18 cellular contexts compared by ENCODE assay signal in the genomic region with DNA sequence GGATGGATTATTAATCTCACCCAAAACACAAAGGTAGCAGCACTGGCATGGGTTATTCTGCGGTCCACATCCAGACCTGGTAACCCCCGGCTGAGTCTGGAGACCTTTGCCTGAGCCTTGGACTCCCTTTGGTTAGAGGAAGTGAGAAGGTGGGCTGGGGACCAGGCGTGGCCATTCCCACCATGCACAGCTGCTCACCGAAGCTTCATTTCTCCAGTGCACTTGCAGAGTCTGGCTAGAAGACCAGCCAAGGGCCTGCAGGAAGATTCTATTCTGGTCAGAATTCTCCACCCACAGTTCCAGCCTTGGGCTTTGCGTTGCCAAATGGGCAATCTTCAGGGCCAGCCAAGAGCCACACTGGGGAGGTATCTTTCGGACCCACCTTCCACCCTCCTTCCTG.
A peak's percentile ranks its signal among the peaks of the same experiment; 100 is the strongest.
DNase-seq lines count a peak whose midpoint lies in the region; ATAC-seq, FAIRE-seq and TF ChIP-seq lines count a peak whose summit lies in the region.
"Had no signal": no experiment of that assay in that cellular context is flagged by ENCODE, and none has a peak within 500 bp of the region (broad histone marks: within the 10 kb centered on the region; RNA-seq: fewer than 3 reads in every experiment).

No MANE protein-coding gene starts in this region.

- H3K27ac Mint-ChIP-seq in activated T-cell treated with anti-CD3 and anti-CD28 coated beads, Interleukin-2, amount 50 U/mL, for 72 hours: no peak overlapping the region
- peak overlapping the region; percentile 77 for H3K27ac Mint-ChIP-seq in dendritic cell treated with granulocyte-macrophage colony-stimulating factor and Interleukin-4, amounts not matched to agents 40 ng/mL and 50 ng/mL, for 4 days
- no peak overlapping the region for H3K27ac Mint-ChIP-seq in stimulated activated naive CD8-positive, alpha-beta T cell treated with anti-CD3 and anti-CD28 coated beads, Interleukin-15, amount 100 ng/mL, for 72 hours
- H3K27ac Mint-ChIP-seq in H9: no peak overlapping the region
- H3K27ac Mint-ChIP-seq: brain had no signal

- H3K36me3 ChIP-seq in HUES6 (ENCODE audit: control insufficient read depth, insufficient read depth, low read length) (no peaks in the 10 kb centered on the region; the same call in 1 of the 2 replicates), HepG2 (replicated peaks in 1 of 2; ENCODE audit: control insufficient read depth in 1 of 2, insufficient read depth in 2 of 2, low read length in 2 of 2) (peaks cover 5 to 19% of the 10 kb centered on the region in 2 experiments; a peak in 4 of 5 replicates)
- H3K36me3 ChIP-seq: SJCRH30 had no signal

- TF ChIP-seq EP300 in HepG2 (IDR thresholded peaks at IDR 0.05; ENCODE audit: low read depth in 2 of 2, low read length in 2 of 2) (no peak), HepG2 (CRISPR knock-in tag; IDR thresholded peaks at IDR 0.05; ENCODE audit: borderline replicate concordance) (no peak)

- H3K18ac ChIP-seq in H9 (ENCODE audit: insufficient read length, low read depth, low read length): no peak overlapping the region

- H3K56ac ChIP-seq in H9 (ENCODE audit: insufficient read length, low read depth, low read length): no peak overlapping the region

- H3K27ac ChIP-seq in HUES6 (ENCODE audit: low read depth, low read length): no peak overlapping the region
- H3K27ac ChIP-seq in H9 (ENCODE audit: insufficient read length, low read depth, low read length): no peak overlapping the region
- H3K27ac ChIP-seq in HepG2 (ENCODE audit: extremely low read length, insufficient read depth, low read length): no peak overlapping the region
- H3K27ac ChIP-seq: SJCRH30 had no signal

- ATAC-seq in activated T-cell treated with anti-CD3 and anti-CD28 coated beads, Interleukin-2, amount 50 U/mL, for 72 hours (replicated peaks in 1 of 2): no peak
- no peak for ATAC-seq in stimulated activated naive CD8-positive, alpha-beta T cell treated with anti-CD3 and anti-CD28 coated beads, Interleukin-15, amount 100 ng/mL, for 72 hours
- no peak for ATAC-seq in HepG2

- intact Hi-C loops in dendritic cell treated with granulocyte-macrophage colony-stimulating factor and Interleukin-4, amounts not matched to agents 40 ng/mL and 50 ng/mL, for 4 days (cut with micrococcal nuclease): no loop called here
- intact Hi-C loops in HepG2 (cut with micrococcal nuclease; ENCODE audit: unreplicated experiment): no loop called here

- H3K4me1 Mint-ChIP-seq in activated T-cell treated with anti-CD3 and anti-CD28 coated beads, Interleukin-2, amount 50 U/mL, for 72 hours (ENCODE audit: low read depth): peaks cover 77% of the 10 kb centered on the region
- H3K4me1 Mint-ChIP-seq in dendritic cell treated with granulocyte-macrophage colony-stimulating factor and Interleukin-4, amounts not matched to agents 40 ng/mL and 50 ng/mL, for 4 days (ENCODE audit: low read depth): peaks cover 89% of the 10 kb centered on the region
- peaks cover 96% of the 10 kb centered on the region for H3K4me1 Mint-ChIP-seq in stimulated activated naive CD8-positive, alpha-beta T cell treated with anti-CD3 and anti-CD28 coated beads, Interleukin-15, amount 100 ng/mL, for 72 hours
- peaks cover 5 to 9% of the 10 kb centered on the region in 2 experiments for H3K4me1 Mint-ChIP-seq in H9
- H3K4me1 Mint-ChIP-seq: brain had no signal

- H3K4me3 ChIP-seq in HUES6 (ENCODE audit: low read depth, low read length) (no peak overlapping the region), HepG2 (replicated peaks in 1 of 3; ENCODE audit: insufficient read depth in 1 of 3, low read depth in 2 of 3, low read length in 3 of 3) (no peak overlapping the region)
- H3K4me3 ChIP-seq: esophagus squamous epithelium, SJCRH30 had no signal

- CTCF ChIA-PET in HepG2 (lab: Yijun Ruan, JAX; ENCODE audit: low intra/inter-chr PET ratio, low total read pairs): no interaction called here

- FAIRE-seq in HepG2 (lab: Jason Lieb, UNC): no peak
- FAIRE-seq: islet of Langerhans had no signal

- no peaks in the 10 kb centered on the region for H3K27me3 Mint-ChIP-seq in activated T-cell treated with anti-CD3 and anti-CD28 coated beads, Interleukin-2, amount 50 U/mL, for 72 hours (ENCODE audit: low read depth)
- no peaks in the 10 kb centered on the region for H3K27me3 Mint-ChIP-seq in dendritic cell treated with granulocyte-macrophage colony-stimulating factor and Interleukin-4, amounts not matched to agents 40 ng/mL and 50 ng/mL, for 4 days
- no peaks in the 10 kb centered on the region for H3K27me3 Mint-ChIP-seq in stimulated activated naive CD8-positive, alpha-beta T cell treated with anti-CD3 and anti-CD28 coated beads, Interleukin-15, amount 100 ng/mL, for 72 hours
- no peaks in the 10 kb centered on the region; the same call in none of the 2 replicates for H3K27me3 Mint-ChIP-seq in H9 (ENCODE audit: low read depth)
- H3K27me3 Mint-ChIP-seq: brain had no signal

- no peak overlapping the region for H4K91ac ChIP-seq in H9 (ENCODE audit: insufficient read length, low read depth, low read length)

- no peak overlapping the region for H3K14ac ChIP-seq in H9 (ENCODE audit: insufficient read depth, low read length)

- POLR2A ChIA-PET in HepG2 (lab: Yijun Ruan, JAX): no interaction called here

- H3K79me2 ChIP-seq in H9 (ENCODE audit: insufficient read depth, low read length) (no peaks in the 10 kb centered on the region), HepG2 (ENCODE audit: insufficient read depth, low read length) (no peaks in the 10 kb centered on the region)

- H3K4me3 Mint-ChIP-seq in activated T-cell treated with anti-CD3 and anti-CD28 coated beads, Interleukin-2, amount 50 U/mL, for 72 hours: peak overlapping the region; percentile 54
- peak overlapping the region; percentile 63 for H3K4me3 Mint-ChIP-seq in dendritic cell treated with granulocyte-macrophage colony-stimulating factor and Interleukin-4, amounts not matched to agents 40 ng/mL and 50 ng/mL, for 4 days
- peak overlapping the region; percentile 33 to 63 for H3K4me3 Mint-ChIP-seq in stimulated activated naive CD8-positive, alpha-beta T cell treated with anti-CD3 and anti-CD28 coated beads, Interleukin-15, amount 100 ng/mL, for 72 hours
- no peak overlapping the region for H3K4me3 Mint-ChIP-seq in H9
- H3K4me3 Mint-ChIP-seq: brain had no signal

- H2AFZ ChIP-seq in H9 (ENCODE audit: low read length) (no peak overlapping the region), HepG2 (ENCODE audit: low read length) (no peak overlapping the region)

- no peaks in the 10 kb centered on the region for H3K23me2 ChIP-seq in H9 (ENCODE audit: insufficient read length, low read depth, low read length, poor library complexity, severe bottlenecking)

- no peak overlapping the region for H2BK120ac ChIP-seq in H9 (ENCODE audit: low read depth, low read length, poor library complexity, severe bottlenecking)

- no TSS peak for BruUV-seq in HepG2 (replicated peaks; lab: Mats Ljungman, UMichigan)

- H3K9ac ChIP-seq in HUES6 (ENCODE audit: low read length): peak overlapping the region; percentile 23
- H3K9ac ChIP-seq in H9 (ENCODE audit: extremely low read depth, insufficient read length, low read length): no peak overlapping the region
- no peak overlapping the region for H3K9ac ChIP-seq in HepG2 (ENCODE audit: insufficient read depth, low read depth, low read length)

- H3K9me3 Mint-ChIP-seq in activated T-cell treated with anti-CD3 and anti-CD28 coated beads, Interleukin-2, amount 50 U/mL, for 72 hours: peaks cover 0 to 1% of the 10 kb centered on the region in 2 donors
- H3K9me3 Mint-ChIP-seq in dendritic cell treated with granulocyte-macrophage colony-stimulating factor and Interleukin-4, amounts not matched to agents 40 ng/mL and 50 ng/mL, for 4 days: no peaks in the 10 kb centered on the region
- peaks cover 5 to 10% of the 10 kb centered on the region in 2 donors for H3K9me3 Mint-ChIP-seq in stimulated activated naive CD8-positive, alpha-beta T cell treated with anti-CD3 and anti-CD28 coated beads, Interleukin-15, amount 100 ng/mL, for 72 hours
- no peaks in the 10 kb centered on the region for H3K9me3 Mint-ChIP-seq in H9

- peaks cover 18 to 36% of the 10 kb centered on the region in 2 donors for H3K36me3 Mint-ChIP-seq in activated T-cell treated with anti-CD3 and anti-CD28 coated beads, Interleukin-2, amount 50 U/mL, for 72 hours (ENCODE audit: insufficient read depth in 2 of 2)
- H3K36me3 Mint-ChIP-seq in dendritic cell treated with granulocyte-macrophage colony-stimulating factor and Interleukin-4, amounts not matched to agents 40 ng/mL and 50 ng/mL, for 4 days (ENCODE audit: low read depth): peaks cover 95% of the 10 kb centered on the region
- no peaks in the 10 kb centered on the region for H3K36me3 Mint-ChIP-seq in H9 (ENCODE audit: insufficient read depth in 1 of 3, low read depth in 3 of 3)
- H3K36me3 Mint-ChIP-seq: brain had no signal

- H3K4me2 ChIP-seq in H9 (ENCODE audit: insufficient read depth, insufficient read length, low read length): no peak overlapping the region
- H3K4me2 ChIP-seq in HepG2 (ENCODE audit: low read depth, low read length): no peak overlapping the region

- no peaks in the 10 kb centered on the region for H3K9me3 ChIP-seq in HUES6 (ENCODE audit: control insufficient read depth, insufficient read depth, low read depth, low read length)
- H3K9me3 ChIP-seq in H9 (ENCODE audit: control insufficient read depth, low read depth, low read length): no peaks in the 10 kb centered on the region
- no peaks in the 10 kb centered on the region for H3K9me3 ChIP-seq in HepG2 (ENCODE audit: low read length)
- H3K9me3 ChIP-seq: esophagus squamous epithelium, SJCRH30 had no signal

- no peaks in the 10 kb centered on the region for H3K4me1 ChIP-seq in HUES6 (ENCODE audit: control insufficient read depth, insufficient read depth, low read length)
- H3K4me1 ChIP-seq in H9 (ENCODE audit: insufficient read depth, low read length): no peaks in the 10 kb centered on the region
- H3K4me1 ChIP-seq in HepG2 (ENCODE audit: insufficient read depth, low read length): no peaks in the 10 kb centered on the region
- H3K4me1 ChIP-seq: SJCRH30 had no signal

- no peak overlapping the region for H2BK20ac ChIP-seq in H9 (ENCODE audit: low read depth, low read length, poor library complexity, severe bottlenecking)

- no peak for TF ChIP-seq POLR2A in HepG2 (IDR thresholded peaks at IDR 0.05; ENCODE audit: insufficient read depth in 1 of 2, low read depth in 2 of 2, low read length in 2 of 2)

- no peak for DNase-seq in activated T-cell treated with anti-CD3 and anti-CD28 coated beads, Interleukin-2, amount 50 U/mL, for 72 hours
- DNase-seq in activated T-cell treated with anti-CD3 and anti-CD28 coated beads for 4 hours (no peak), H9 (no peak), NCI-H1436 (lab: John Stamatoyannopoulos, UW) (no peak), HepG2 (ENCODE audit: low spot score) (no peak)
- DNase-seq in stimulated activated naive CD8-positive, alpha-beta T cell treated with anti-CD3 and anti-CD28 coated beads, Interleukin-15, amount 100 ng/mL, for 72 hours: no peak
- DNase-seq: ACHN; activated gamma-delta T cell; esophagus squamous epithelium; NCI-H1417 treated with DMSO at 0.1 percent for 48 hours; NCI-H345; SJCRH30; stimulated activated CD4-positive, alpha-beta T cell treated with anti-CD3 and anti-CD28 coated beads, Interleukin-2, amount 100 ng/mL, for 48 hours; stimulated activated CD8-positive, alpha-beta memory T cell treated with anti-CD3 and anti-CD28 coated beads, Interleukin-4, amount 100 ng/mL, for 48 hours had no signal

- TF ChIP-seq CTCF in H9 (conservative IDR thresholded peaks at IDR 0.05) (no peak), HepG2 (CRISPR knock-in tag; IDR thresholded peaks at IDR 0.05) (no peak)

- no peak overlapping the region for H2BK5ac ChIP-seq in H9 (ENCODE audit: insufficient read length, low read length)

- WGBS in H9 (ENCODE audit: extremely low coverage, insufficient read length, low lambda C conversion rate): no CpG with 5 or more reads among the region's 6 CpGs
- 97% methylated on average over 4 of the region's 6 CpGs for WGBS in HepG2 (ENCODE audit: low lambda C conversion rate)

- no peak overlapping the region for H3K4ac ChIP-seq in H9 (ENCODE audit: low read depth, low read length)

- no peak overlapping the region for H2BK15ac ChIP-seq in H9 (ENCODE audit: low read depth, low read length)

- H3K27me3 ChIP-seq in HUES6 (ENCODE audit: control insufficient read depth, insufficient read depth, low read length) (no peaks in the 10 kb centered on the region), H9 (ENCODE audit: insufficient read depth, low read length) (no peaks in the 10 kb centered on the region), HepG2 (ENCODE audit: control insufficient read depth in 1 of 2, insufficient read depth in 2 of 2, low read length in 2 of 2) (no peaks in the 10 kb centered on the region)
- H3K27me3 ChIP-seq: esophagus squamous epithelium, SJCRH30 had no signal

- no peak overlapping the region for H3T11ph ChIP-seq in H9 (ENCODE audit: low read length)

- H4K8ac ChIP-seq in H9 (replicated peaks; ENCODE audit: insufficient read length, low read depth, low read length): no peak overlapping the region

- no peak overlapping the region for H2BK12ac ChIP-seq in H9 (ENCODE audit: insufficient read length, low read depth, low read length)

- no peak overlapping the region for H3K23ac ChIP-seq in H9 (ENCODE audit: insufficient read length, low read depth, low read length)

- H2AK5ac ChIP-seq in H9 (ENCODE audit: insufficient read length, low read length): no peak overlapping the region

- TF ChIP-seq RAD21 in HepG2 (CRISPR knock-in tag; IDR thresholded peaks at IDR 0.05): no peak

- no peaks in the 10 kb centered on the region for H4K20me1 ChIP-seq in H9 (ENCODE audit: control insufficient read depth, insufficient read depth, insufficient read length)
- H4K20me1 ChIP-seq in HepG2 (ENCODE audit: insufficient read depth, low read length): no peaks in the 10 kb centered on the region

- H4K5ac ChIP-seq in H9 (ENCODE audit: insufficient read length, low read depth, low read length): no peak overlapping the region

- in situ Hi-C loops in HepG2 (cut with HindIII; ENCODE audit: extremely low pct_ligation_motif_present, low pct_unique_long_range_greater_than_20kb): no loop called here

- no peaks in the 10 kb centered on the region for H3K79me1 ChIP-seq in H9 (ENCODE audit: insufficient read depth, low read depth, low read length, poor library complexity, severe bottlenecking)

Comparison
In these comparisons a context has a peak if more than half of its experiments do, and no peak if none do; other contexts are left out.
1. H3K4me3 Mint-ChIP-seq: peak in activated T-cell treated with anti-CD3 and anti-CD28 coated beads, Interleukin-2, amount 50 U/mL, for 72 hours (2 of 2), dendritic cell treated with granulocyte-macrophage colony-stimulating factor and Interleukin-4, amounts not matched to agents 40 ng/mL and 50 ng/mL, for 4 days (single experiment) and stimulated activated naive CD8-positive, alpha-beta T cell treated with anti-CD3 and anti-CD28 coated beads, Interleukin-15, amount 100 ng/mL, for 72 hours (2 of 2); none in H9 (0 of 2).